Comparison of ENCODE assay signal across 22 cellular contexts in the genomic region with DNA sequence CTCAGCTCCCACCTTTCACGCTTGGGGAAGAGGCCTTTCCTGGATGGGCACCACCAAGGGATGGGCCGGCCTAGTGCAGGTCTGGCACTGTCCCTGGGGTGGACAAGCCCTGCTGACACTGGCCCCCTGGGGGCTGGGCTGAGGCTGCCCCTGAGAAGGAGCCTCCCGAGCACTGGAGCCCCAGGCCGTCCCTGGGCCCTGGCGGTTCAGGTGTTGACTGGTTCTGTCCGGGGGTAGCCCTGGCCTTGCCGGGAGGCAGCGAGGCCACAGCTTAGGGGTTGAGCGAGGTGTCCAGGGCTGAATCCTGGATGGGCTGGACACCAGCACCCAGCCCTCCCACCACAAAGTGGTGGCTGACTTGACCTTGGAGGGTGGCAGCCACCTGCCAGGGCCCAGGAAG. TPM values are rescaled to one million over a fixed set of nuclear protein-coding genes. Genes with fewer than 3 reads are reported as not detected.
A peak's percentile ranks its signal among the peaks of the same experiment; 100 is the strongest.
DNase-seq lines count a peak whose midpoint lies in the region; ATAC-seq and TF ChIP-seq lines count a peak whose summit lies in the region.
"Had no signal": no experiment of that assay in that cellular context is flagged by ENCODE, and none has a peak within 500 bp of the region (broad histone marks: within the 10 kb centered on the region; RNA-seq: fewer than 3 reads in every experiment).

No MANE protein-coding gene starts in this region.

- no peak for ATAC-seq in activated T-cell treated with anti-CD3 and anti-CD28 coated beads, Interleukin-2, amount 50 U/mL, for 4 hours
- no peak for ATAC-seq in HG02970 (IDR thresholded peaks at IDR 0.05; ENCODE audit: low FRiP score, unreplicated experiment)
- ATAC-seq in GM21786 (IDR thresholded peaks at IDR 0.05; ENCODE audit: unreplicated experiment): no peak
- ATAC-seq: A549, GM12878 had no signal

- peaks cover 3% of the 10 kb centered on the region for H3K4me1 Mint-ChIP-seq in activated T-cell treated with anti-CD3 and anti-CD28 coated beads, Interleukin-2, amount 50 U/mL, for 4 hours (ENCODE audit: low read depth)
- H3K4me1 Mint-ChIP-seq in chondrocyte (ENCODE audit: low read depth) (peaks cover 8% of the 10 kb centered on the region), osteocyte (ENCODE audit: unreplicated experiment) (no peaks in the 10 kb centered on the region), type B pancreatic cell (ENCODE audit: unreplicated experiment) (no peaks in the 10 kb centered on the region), endodermal cell (no peaks in the 10 kb centered on the region)

- peaks cover 4% of the 10 kb centered on the region for H3K27me3 Mint-ChIP-seq in activated T-cell treated with anti-CD3 and anti-CD28 coated beads, Interleukin-2, amount 50 U/mL, for 4 hours (ENCODE audit: low read depth)
- H3K27me3 Mint-ChIP-seq in chondrocyte (ENCODE audit: low read depth): no peaks in the 10 kb centered on the region
- H3K27me3 Mint-ChIP-seq in osteocyte (ENCODE audit: unreplicated experiment): no peaks in the 10 kb centered on the region
- H3K27me3 Mint-ChIP-seq in type B pancreatic cell: no peaks in the 10 kb centered on the region
- H3K27me3 Mint-ChIP-seq in endodermal cell (ENCODE audit: insufficient read depth): no peaks in the 10 kb centered on the region

- DNase-seq in activated T-cell treated with anti-CD3 and anti-CD28 coated beads, Interleukin-2, amount 50 U/mL, for 4 hours: peak; percentile 4
- no peak for DNase-seq in activated T-cell treated with anti-CD3 and anti-CD28 coated beads, Interleukin-2, amount 50 U/mL, for 48 hours
- peak; percentile 68 for DNase-seq in chondrocyte (ENCODE audit: low spot score)
- peak; percentile 83 for DNase-seq in osteocyte (ENCODE audit: extremely low spot score, unreplicated experiment)
- peak; percentile 68 for DNase-seq in type B pancreatic cell (ENCODE audit: extremely low spot score, unreplicated experiment)
- no peak for DNase-seq in endodermal cell
- DNase-seq: DMS 273 treated with DMSO at 0.1 percent for 48 hours, GDM1, HCEC 1CT, KBM-7, MV-4-11, NCI-H1417, NCI-H187 treated with DMSO at 0.1 percent for 48 hours, NCI-H345, NCI-H526 treated with DMSO at 0.1 percent for 48 hours, OCI-M1 had no signal

- no peaks in the 10 kb centered on the region for H3K9me3 ChIP-seq in endodermal cell (ENCODE audit: control insufficient read depth, low read length)
- H3K9me3 ChIP-seq: A549; BLaER1 treated with 17β-estradiol and CSF1 and Interleukin-3, amounts not matched to agents 10 nM and 100 nM had no signal

- H3K4me3 Mint-ChIP-seq in activated T-cell treated with anti-CD3 and anti-CD28 coated beads, Interleukin-2, amount 50 U/mL, for 4 hours: no peak overlapping the region
- H3K4me3 Mint-ChIP-seq in chondrocyte (ENCODE audit: unreplicated experiment): no peak overlapping the region
- no peak overlapping the region for H3K4me3 Mint-ChIP-seq in osteocyte (ENCODE audit: unreplicated experiment)
- H3K4me3 Mint-ChIP-seq in type B pancreatic cell: no peak overlapping the region
- no peak overlapping the region for H3K4me3 Mint-ChIP-seq in endodermal cell

- H3K27ac ChIP-seq in endodermal cell (ENCODE audit: low read depth, low read length): no peak overlapping the region
- H3K27ac ChIP-seq: A549; BLaER1 treated with 17β-estradiol and CSF1 and Interleukin-3, amounts not matched to agents 10 nM and 100 nM; RWPE1 had no signal

- H3K36me3 ChIP-seq in endodermal cell (ENCODE audit: control insufficient read depth, insufficient read depth, low read length): no peaks in the 10 kb centered on the region
- H3K36me3 ChIP-seq: BLaER1 treated with 17β-estradiol and CSF1 and Interleukin-3, amounts not matched to agents 10 nM and 100 nM had no signal

- H3K9me3 Mint-ChIP-seq in activated T-cell treated with anti-CD3 and anti-CD28 coated beads, Interleukin-2, amount 50 U/mL, for 4 hours: no peaks in the 10 kb centered on the region
- H3K9me3 Mint-ChIP-seq in chondrocyte (ENCODE audit: low read depth): no peaks in the 10 kb centered on the region
- H3K9me3 Mint-ChIP-seq in osteocyte (ENCODE audit: unreplicated experiment): peaks cover 6% of the 10 kb centered on the region
- no peaks in the 10 kb centered on the region for H3K9me3 Mint-ChIP-seq in type B pancreatic cell
- peaks cover 82% of the 10 kb centered on the region for H3K9me3 Mint-ChIP-seq in endodermal cell

- H3K36me3 Mint-ChIP-seq in activated T-cell treated with anti-CD3 and anti-CD28 coated beads, Interleukin-2, amount 50 U/mL, for 4 hours (ENCODE audit: insufficient read depth): no peaks in the 10 kb centered on the region
- H3K36me3 Mint-ChIP-seq in chondrocyte (ENCODE audit: low read depth) (no peaks in the 10 kb centered on the region), osteocyte (ENCODE audit: unreplicated experiment) (no peaks in the 10 kb centered on the region), type B pancreatic cell (no peaks in the 10 kb centered on the region), endodermal cell (ENCODE audit: low read depth) (peaks cover 3% of the 10 kb centered on the region)

- no peak overlapping the region for H3K9ac ChIP-seq in endodermal cell (ENCODE audit: extremely low read depth, low read length, poor library complexity, severe bottlenecking)
- H3K9ac ChIP-seq: BLaER1 treated with 17β-estradiol and CSF1 and Interleukin-3, amounts not matched to agents 10 nM and 100 nM had no signal

- no peak overlapping the region for H3K4me3 ChIP-seq in endodermal cell (ENCODE audit: low read length)
- H3K4me3 ChIP-seq: A549; BLaER1 treated with 17β-estradiol and CSF1 and Interleukin-3, amounts not matched to agents 10 nM and 100 nM; GM12878 had no signal

- H3K27ac Mint-ChIP-seq in chondrocyte (ENCODE audit: unreplicated experiment) (no peak overlapping the region), osteocyte (ENCODE audit: unreplicated experiment) (no peak overlapping the region), type B pancreatic cell (no peak overlapping the region), endodermal cell (no peak overlapping the region)

- no peaks in the 10 kb centered on the region for H3K4me1 ChIP-seq in endodermal cell (ENCODE audit: control insufficient read depth, insufficient read depth, low read length)
- H3K4me1 ChIP-seq: A549 had no signal

- 77 to 83% methylated on average over 2 to 9 of the region's 9 CpGs for WGBS in endodermal cell (ENCODE audit: insufficient coverage in 1 of 2, insufficient read length in 1 of 2), 2 experiments

- no peak for TF ChIP-seq CTCF in chondrocyte (IDR thresholded peaks at IDR 0.05)
- no peak for TF ChIP-seq CTCF in osteocyte (IDR thresholded peaks at IDR 0.05)
- no peak for TF ChIP-seq CTCF in type B pancreatic cell (conservative IDR thresholded peaks at IDR 0.05)
- TF ChIP-seq CTCF in endodermal cell (conservative IDR thresholded peaks at IDR 0.05): no peak

- H3K27me3 ChIP-seq in endodermal cell (ENCODE audit: control insufficient read depth, insufficient read depth, low read length, poor library complexity, severe bottlenecking): no peaks in the 10 kb centered on the region

RNA-seq across cellular contexts. Expression of gene ACTRT2, which starts 49.7 kb away (rescaled TPM):
- total RNA-seq in activated T-cell treated with anti-CD3 and anti-CD28 coated beads, Interleukin-2, amount 50 U/mL, for 4 hours: not detected
- total RNA-seq in chondrocyte (not detected in 3 replicates), osteocyte (not detected in 2 replicates), type B pancreatic cell (ENCODE audit: low replicate concordance) (not detected in 2 replicates), endodermal cell (not detected)
- polyA plus RNA-seq in endodermal cell (2013, experiment 1 of 2): not detected
- polyA plus RNA-seq in endodermal cell (2013, experiment 2 of 2): not detected
- total RNA-seq: GM12878 had no signal
- polyA plus RNA-seq: A549, GM12878 had no signal

Comparison
In these comparisons a context has a peak if more than half of its experiments do, and no peak if none do; other contexts are left out.
1. DNase-seq: peak in activated T-cell treated with anti-CD3 and anti-CD28 coated beads, Interleukin-2, amount 50 U/mL, for 4 hours (single experiment), chondrocyte (single experiment), osteocyte (single experiment) and type B pancreatic cell (single experiment); none in activated T-cell treated with anti-CD3 and anti-CD28 coated beads, Interleukin-2, amount 50 U/mL, for 48 hours (0 of 2) and endodermal cell (single experiment).